In the genomic region with DNA sequence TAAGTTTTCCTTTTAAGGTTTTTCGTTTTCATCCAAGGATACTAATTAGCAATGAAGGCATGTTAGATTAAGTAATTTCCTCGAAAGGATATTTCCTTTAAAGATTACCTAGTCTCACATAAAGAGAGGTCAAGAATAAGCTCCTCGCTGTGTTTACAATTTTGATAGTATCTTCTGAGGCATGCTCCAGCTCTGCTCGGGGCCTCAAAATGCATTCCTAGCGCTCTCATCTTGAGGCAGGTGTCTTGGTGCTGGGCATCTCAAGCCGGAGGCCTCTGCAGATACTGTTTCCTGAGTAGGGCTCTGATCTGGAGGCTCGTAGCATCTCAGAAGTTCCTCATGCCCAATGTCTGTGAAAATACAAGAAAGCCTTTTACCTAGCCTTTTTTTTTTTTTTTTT, we compare ENCODE assay signal across 25 cellular contexts.
"Had no signal": no experiment of that assay in that cellular context is flagged by ENCODE, and none has a peak within 500 bp of the region (broad histone marks: within the 10 kb centered on the region; RNA-seq: fewer than 3 reads in every experiment).

No MANE protein-coding gene starts in this region.

- H3K9me3 ChIP-seq: suprapubic skin, testis, thoracic aorta, thyroid gland, tibial artery, tibial nerve, transverse colon, upper lobe of left lung, upper lobe of right lung, uterus, vagina had no signal

- H3K4me3 ChIP-seq: stomach, suprapubic skin, testis, thoracic aorta, thyroid gland, tibial artery, tibial nerve, transverse colon, upper lobe of left lung, upper lobe of right lung, uterus, vagina had no signal

- H3K27me3 ChIP-seq: testis, thyroid gland, tibial nerve, transverse colon, upper lobe of left lung, uterus, vagina had no signal

- DNase-seq: stimulated activated CD4-positive, alpha-beta T cell treated with anti-CD3 and anti-CD28 coated beads, Interleukin-2, amount 100 ng/mL, for 48 hours; stimulated activated CD4-positive, alpha-beta T cell treated with anti-CD3 and anti-CD28 coated beads, Interleukin-4, amount 100 ng/mL, for 1 hour; stimulated activated CD4-positive, alpha-beta T cell treated with anti-CD3 and anti-CD28 coated beads, Interleukin-4, amount 100 ng/mL, for 24 hours; stimulated activated CD4-positive, alpha-beta T cell treated with anti-CD3 and anti-CD28 coated beads, Interleukin-4, amount 100 ng/mL, for 4 hours; stimulated activated CD8-positive, alpha-beta memory T cell treated with anti-CD3 and anti-CD28 coated beads, Interleukin-4, amount 100 ng/mL, for 48 hours; stimulated activated naive B cell treated with anti-CD40 and anti-IgM and Interleukin-4, amounts not matched to agents 10 μg/mL and 1 μg/mL and 100 μg/mL, for 72 hours; stimulated activated naive CD4-positive, alpha-beta T cell; stimulated activated naive CD4-positive, alpha-beta T cell treated with Interleukin-2 at 50 U/mL for 16 hours; stimulated activated naive CD8-positive, alpha-beta T cell treated with anti-CD3 and anti-CD28 coated beads, Interleukin-15, amount 100 ng/mL, for 72 hours; stimulated activated naive CD8-positive, alpha-beta T cell treated with anti-CD3 and anti-CD28 coated beads, Interleukin-15, Interleukin-2, amounts not matched to agents 100 U/mL and 50 U/mL, for 24 hours; stomach; substantia nigra; testis; thyroid gland; tibial artery; transverse colon; upper lobe of left lung; upper lobe of right lung; uterus had no signal

- ATAC-seq: stimulated activated effector memory CD8-positive, alpha-beta T cell treated with anti-CD3 and anti-CD28 coated beads, Interleukin-12 subunit alpha, Interleukin-12 subunit beta, amount 100 ng/mL, for 72 hours; stimulated activated memory B cell treated with anti-CD40 and anti-IgM and Interleukin-4, amounts not matched to agents 10 μg/mL and 1 μg/mL and 100 μg/mL, for 72 hours; stimulated activated naive B cell treated with anti-CD40 and anti-IgM and Interleukin-4, amounts not matched to agents 10 μg/mL and 1 μg/mL and 100 μg/mL, for 72 hours; stimulated activated naive CD8-positive, alpha-beta T cell treated with anti-CD3 and anti-CD28 coated beads, Interleukin-15, amount 100 ng/mL, for 72 hours; stimulated activated naive CD8-positive, alpha-beta T cell treated with anti-CD3 and anti-CD28 coated beads, Interleukin-15, Interleukin-2, amounts not matched to agents 100 U/mL and 50 U/mL, for 24 hours; upper lobe of right lung had no signal

- H3K4me1 ChIP-seq: stomach, testis, thyroid gland, tibial artery, tibial nerve, transverse colon, upper lobe of left lung, upper lobe of right lung, uterus, vagina had no signal

- H3K27ac ChIP-seq: stomach, suprapubic skin, testis, thoracic aorta, thyroid gland, tibial artery, tibial nerve, transverse colon, upper lobe of left lung, upper lobe of right lung, uterus, vagina had no signal

- H3K36me3 ChIP-seq: stomach, suprapubic skin, thoracic aorta, thyroid gland, tibial artery, tibial nerve, transverse colon, upper lobe of left lung, upper lobe of right lung, uterus, vagina had no signal
